Comparison of ENCODE assay signal across 9 cellular contexts in the genomic region with DNA sequence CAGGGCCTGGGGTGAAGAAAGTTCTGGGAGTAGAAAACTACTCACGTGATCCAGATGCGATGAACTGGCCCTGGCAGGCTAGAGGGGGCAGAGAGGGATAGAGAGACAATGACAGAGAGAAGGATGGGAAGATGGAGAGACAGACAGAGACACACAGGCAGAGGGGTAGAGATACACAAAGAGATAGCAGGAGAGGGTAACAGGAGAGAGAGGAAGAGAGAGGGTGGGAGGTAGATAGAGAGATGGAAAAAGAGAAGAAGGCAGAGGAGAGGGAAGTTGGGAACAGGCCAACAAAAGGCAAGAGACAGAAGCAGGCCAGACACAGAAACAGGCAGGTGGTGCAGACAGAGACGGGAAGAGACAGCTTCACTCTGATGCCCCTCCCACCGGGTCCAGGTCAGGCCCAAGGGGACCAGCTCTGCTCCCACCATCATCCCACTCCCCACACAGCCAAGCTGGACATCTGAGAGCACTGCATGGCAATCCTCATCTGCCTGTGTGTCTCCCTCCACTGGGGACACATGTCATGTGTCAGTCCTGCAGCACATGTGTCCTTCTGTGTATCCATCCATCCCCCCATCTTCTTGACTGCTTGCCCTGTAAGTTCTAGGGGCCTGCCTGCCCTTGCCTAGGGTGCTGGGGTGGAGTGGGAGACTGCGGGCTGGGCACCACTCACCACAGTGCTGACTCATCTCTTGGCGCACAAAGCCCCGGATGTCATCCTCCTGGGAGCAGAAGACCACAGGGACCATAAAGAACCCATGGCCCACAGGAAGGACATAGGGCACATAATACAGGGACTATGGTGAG. TPM values are rescaled to one million over a fixed set of nuclear protein-coding genes. Genes with fewer than 3 reads are reported as not detected.
DNase-seq lines count a peak whose midpoint lies in the region; ATAC-seq lines count a peak whose summit lies in the region.
"Had no signal": no experiment of that assay in that cellular context is flagged by ENCODE, and none has a peak within 500 bp of the region (broad histone marks: within the 10 kb centered on the region; RNA-seq: fewer than 3 reads in every experiment).

No MANE protein-coding gene starts in this region.

- ATAC-seq in stimulated activated naive CD8-positive, alpha-beta T cell treated with anti-CD3 and anti-CD28 coated beads, Interleukin-15, amount 100 ng/mL, for 72 hours, result peak; percentile 37
- no peak for ATAC-seq in GM21367 (IDR thresholded peaks at IDR 0.05; ENCODE audit: unreplicated experiment)

- H3K27me3 Mint-ChIP-seq in activated naive CD4-positive, alpha-beta T cell treated with anti-CD3 and anti-CD28 coated beads, Interleukin-2, amount 10 ng/mL, durations not matched to agents 7 days and 5 days, result peaks cover 21% of the 10 kb centered on the region
- H3K27me3 Mint-ChIP-seq in activated naive CD4-positive, alpha-beta T cell treated with anti-CD3 and anti-CD28 coated beads for 36 hours (ENCODE audit: low read depth), result no peaks in the 10 kb centered on the region
- H3K27me3 Mint-ChIP-seq in stimulated activated naive CD8-positive, alpha-beta T cell treated with anti-CD3 and anti-CD28 coated beads, Interleukin-15, amount 100 ng/mL, for 72 hours, result no peaks in the 10 kb centered on the region

- H3K36me3 Mint-ChIP-seq in activated naive CD4-positive, alpha-beta T cell treated with anti-CD3 and anti-CD28 coated beads, Interleukin-2, amount 10 ng/mL, durations not matched to agents 7 days and 5 days, result no peaks in the 10 kb centered on the region
- H3K36me3 Mint-ChIP-seq in activated naive CD4-positive, alpha-beta T cell treated with anti-CD3 and anti-CD28 coated beads for 36 hours (ENCODE audit: low read depth), result no peaks in the 10 kb centered on the region

- no peaks in the 10 kb centered on the region for H3K9me3 ChIP-seq in effector memory CD4-positive, alpha-beta T cell (ENCODE audit: control insufficient read depth, low read length)
- H3K9me3 ChIP-seq: Caco-2 had no signal

- intact Hi-C loops in activated naive CD4-positive, alpha-beta T cell treated with anti-CD3 and anti-CD28 coated beads for 36 hours (cut with micrococcal nuclease), result no loop called here

- no peaks in the 10 kb centered on the region for H3K36me3 ChIP-seq in effector memory CD4-positive, alpha-beta T cell (ENCODE audit: control insufficient read depth, insufficient read depth, low read length)

- H3K9me3 Mint-ChIP-seq in activated naive CD4-positive, alpha-beta T cell treated with anti-CD3 and anti-CD28 coated beads, Interleukin-2, amount 10 ng/mL, durations not matched to agents 7 days and 5 days, result no peaks in the 10 kb centered on the region
- H3K9me3 Mint-ChIP-seq in activated naive CD4-positive, alpha-beta T cell treated with anti-CD3 and anti-CD28 coated beads for 36 hours, result no peaks in the 10 kb centered on the region
- H3K9me3 Mint-ChIP-seq in stimulated activated naive CD8-positive, alpha-beta T cell treated with anti-CD3 and anti-CD28 coated beads, Interleukin-15, amount 100 ng/mL, for 72 hours, result no peaks in the 10 kb centered on the region

- H3K27ac Mint-ChIP-seq in activated naive CD4-positive, alpha-beta T cell treated with anti-CD3 and anti-CD28 coated beads, Interleukin-2, amount 10 ng/mL, durations not matched to agents 7 days and 5 days, result peak overlapping the region; percentile 60
- no peak overlapping the region for H3K27ac Mint-ChIP-seq in activated naive CD4-positive, alpha-beta T cell treated with anti-CD3 and anti-CD28 coated beads for 36 hours
- H3K27ac Mint-ChIP-seq in stimulated activated naive CD8-positive, alpha-beta T cell treated with anti-CD3 and anti-CD28 coated beads, Interleukin-15, amount 100 ng/mL, for 72 hours, result peak overlapping the region; percentile 16 to 28

- H3K4me3 Mint-ChIP-seq in activated naive CD4-positive, alpha-beta T cell treated with anti-CD3 and anti-CD28 coated beads, Interleukin-2, amount 10 ng/mL, durations not matched to agents 7 days and 5 days, result no peak overlapping the region
- no peak overlapping the region for H3K4me3 Mint-ChIP-seq in activated naive CD4-positive, alpha-beta T cell treated with anti-CD3 and anti-CD28 coated beads for 36 hours
- H3K4me3 Mint-ChIP-seq in stimulated activated naive CD8-positive, alpha-beta T cell treated with anti-CD3 and anti-CD28 coated beads, Interleukin-15, amount 100 ng/mL, for 72 hours, result no peak overlapping the region

- no peak overlapping the region for H3K27ac ChIP-seq in effector memory CD4-positive, alpha-beta T cell (ENCODE audit: insufficient read depth, low read length, poor library complexity, severe bottlenecking)

- H3K27me3 ChIP-seq in effector memory CD4-positive, alpha-beta T cell (replicated peaks; ENCODE audit: control insufficient read depth, insufficient read depth, low read length, poor library complexity, severe bottlenecking), result no peaks in the 10 kb centered on the region

- DNase-seq in activated naive CD4-positive, alpha-beta T cell treated with anti-CD3 and anti-CD28 coated beads, Interleukin-2, amount 10 ng/mL, durations not matched to agents 7 days and 5 days, result peak; percentile 32
- DNase-seq in activated naive CD4-positive, alpha-beta T cell treated with anti-CD3 and anti-CD28 coated beads for 36 hours, result no peak
- DNase-seq in RPMI8226, result peak; percentile 32
- peak; percentile 18 for DNase-seq in dermis blood vessel endothelial cell
- DNase-seq in stimulated activated naive CD8-positive, alpha-beta T cell treated with anti-CD3 and anti-CD28 coated beads, Interleukin-15, amount 100 ng/mL, for 72 hours, result no peak
- no peak for DNase-seq in effector memory CD4-positive, alpha-beta T cell
- no peak for DNase-seq in DMS79 (lab: John Stamatoyannopoulos, UW)
- DNase-seq: Caco-2 had no signal

- H3K4me3 ChIP-seq in effector memory CD4-positive, alpha-beta T cell (ENCODE audit: insufficient read depth, low read depth, low read length, poor library complexity, severe bottlenecking), result no peak overlapping the region

- CTCF ChIA-PET in activated naive CD4-positive, alpha-beta T cell treated with anti-CD3 and anti-CD28 coated beads, Interleukin-2, amount 10 ng/mL, durations not matched to agents 7 days and 5 days (lab: Charles Lee), result interaction anchor here (0.9 to 3.8 kb wide), 3 partner anchors 8 to 130 kb away, joined by 3 to 13 read pairs (median 4); no protein-coding TSS in a partner anchor
- CTCF ChIA-PET in activated naive CD4-positive, alpha-beta T cell treated with anti-CD3 and anti-CD28 coated beads for 36 hours (lab: Charles Lee), result interaction anchor here (0.6 to 1.4 kb wide), 2 partner anchors 7 to 139 kb away, joined by 4 read pairs; no protein-coding TSS in a partner anchor

- H3K4me1 ChIP-seq in effector memory CD4-positive, alpha-beta T cell (ENCODE audit: control insufficient read depth, insufficient read depth, low read length, poor library complexity, severe bottlenecking), result no peaks in the 10 kb centered on the region
- H3K4me1 ChIP-seq: Caco-2 had no signal

- peaks cover 12% of the 10 kb centered on the region for H3K4me1 Mint-ChIP-seq in activated naive CD4-positive, alpha-beta T cell treated with anti-CD3 and anti-CD28 coated beads, Interleukin-2, amount 10 ng/mL, durations not matched to agents 7 days and 5 days
- H3K4me1 Mint-ChIP-seq in activated naive CD4-positive, alpha-beta T cell treated with anti-CD3 and anti-CD28 coated beads for 36 hours (ENCODE audit: low read depth), result no peaks in the 10 kb centered on the region
- peaks cover 25% of the 10 kb centered on the region for H3K4me1 Mint-ChIP-seq in stimulated activated naive CD8-positive, alpha-beta T cell treated with anti-CD3 and anti-CD28 coated beads, Interleukin-15, amount 100 ng/mL, for 72 hours

RNA-seq across cellular contexts. Expression of a gene that starts 2.2 kb away (rescaled TPM):
- not detected for total RNA-seq in activated naive CD4-positive, alpha-beta T cell treated with anti-CD3 and anti-CD28 coated beads for 36 hours
- total RNA-seq in dermis blood vessel endothelial cell, result not detected in 2 replicates

RNA-seq across cellular contexts. Expression of a gene that starts 9.2 kb away (rescaled TPM):
- total RNA-seq in activated naive CD4-positive, alpha-beta T cell treated with anti-CD3 and anti-CD28 coated beads for 36 hours, result 1 to 10 TPM; 5.1 to 5.4 TPM
- total RNA-seq in dermis blood vessel endothelial cell, result 2.0 and 2.2 TPM in 2 replicates

RNA-seq across cellular contexts. Expression of a gene that starts 29.3 kb away (rescaled TPM):
- total RNA-seq in activated naive CD4-positive, alpha-beta T cell treated with anti-CD3 and anti-CD28 coated beads for 36 hours, result 1 to 10 TPM in 1 of 2 experiments, under 1 TPM in 1; 0.84 to 1.0 TPM
- total RNA-seq in dermis blood vessel endothelial cell, result 0.42 and 1.5 TPM in 2 replicates

RNA-seq across cellular contexts. Expression of a gene that starts 43.6 kb away (rescaled TPM):
- 100 to 1,000 TPM; 211 to 232 TPM for total RNA-seq in activated naive CD4-positive, alpha-beta T cell treated with anti-CD3 and anti-CD28 coated beads for 36 hours
- 288 and 371 TPM in 2 replicates for total RNA-seq in dermis blood vessel endothelial cell

RNA-seq across cellular contexts. Expression of a gene that starts 55.8 kb away (rescaled TPM):
- not detected for total RNA-seq in activated naive CD4-positive, alpha-beta T cell treated with anti-CD3 and anti-CD28 coated beads for 36 hours
- total RNA-seq in dermis blood vessel endothelial cell, result not detected in 2 replicates
- total RNA-seq: Caco-2 had no signal

Comparison
In these comparisons a context has a peak if more than half of its experiments do, and no peak if none do; other contexts are left out.
1. DNase-seq: peak in activated naive CD4-positive, alpha-beta T cell treated with anti-CD3 and anti-CD28 coated beads, Interleukin-2, amount 10 ng/mL, durations not matched to agents 7 days and 5 days (single experiment), RPMI8226 (single experiment) and dermis blood vessel endothelial cell (single experiment); none in activated naive CD4-positive, alpha-beta T cell treated with anti-CD3 and anti-CD28 coated beads for 36 hours (single experiment), stimulated activated naive CD8-positive, alpha-beta T cell treated with anti-CD3 and anti-CD28 coated beads, Interleukin-15, amount 100 ng/mL, for 72 hours (0 of 2), effector memory CD4-positive, alpha-beta T cell (0 of 3) and DMS79 (single experiment).